ENCODE assay signal across 10 cellular contexts in genomic region chr10:70578371-70578947, GRCh38. TPM values are rescaled to one million over a fixed set of nuclear protein-coding genes. Genes with fewer than 3 reads are reported as not detected.
DNase-seq lines count a peak whose midpoint lies in the region; ATAC-seq and TF ChIP-seq lines count a peak whose summit lies in the region.
"Had no signal": no experiment of that assay in that cellular context is flagged by ENCODE, and none has a peak within 500 bp of the region (broad histone marks: within the 10 kb centered on the region; RNA-seq: fewer than 3 reads in every experiment).

No MANE protein-coding gene starts in this region.

- no peak overlapping the region for H2AFZ ChIP-seq in SK-N-SH (ENCODE audit: low read depth)

- H3K9me3 Mint-ChIP-seq in activated naive CD8-positive, alpha-beta T cell (ENCODE audit: low read depth), result no peaks in the 10 kb centered on the region
- no peaks in the 10 kb centered on the region for H3K9me3 Mint-ChIP-seq in type B pancreatic cell

- CTCF ChIA-PET in SK-N-SH (lab: Yijun Ruan, JAX), result interaction anchor here (0.7 kb wide), 1 partner anchor 156 kb away, joined by 3 read pairs; no protein-coding TSS in a partner anchor

- H3K27me3 ChIP-seq in SK-N-SH (ENCODE audit: insufficient read depth), result no peaks in the 10 kb centered on the region
- H3K27me3 ChIP-seq in esophagus squamous epithelium, result no peaks in the 10 kb centered on the region

- H3K79me2 ChIP-seq in SK-N-SH (ENCODE audit: insufficient read depth), result no peaks in the 10 kb centered on the region

- H4K20me1 ChIP-seq in SK-N-SH (ENCODE audit: insufficient read depth), result no peaks in the 10 kb centered on the region

- no peak for TF ChIP-seq POLR2A in esophagus squamous epithelium (IDR thresholded peaks at IDR 0.05)

- H3K36me3 Mint-ChIP-seq in activated naive CD8-positive, alpha-beta T cell, result no peaks in the 10 kb centered on the region
- no peaks in the 10 kb centered on the region for H3K36me3 Mint-ChIP-seq in type B pancreatic cell
- H3K36me3 Mint-ChIP-seq: brain had no signal

- WGBS in SK-N-SH (ENCODE audit: low lambda C conversion rate), result 41% methylated on average over 7 of the region's 7 CpGs
- 48 to 54% methylated on average over 7 of the region's 7 CpGs for WGBS in esophagus squamous epithelium, 2 donors

- H3K9me2 ChIP-seq in SK-N-SH, result no peaks in the 10 kb centered on the region

- H3K4me1 ChIP-seq in SK-N-SH (ENCODE audit: control insufficient read depth in 1 of 2, insufficient read depth in 2 of 2, low read depth in 1 of 2, low read length in 1 of 2), result peaks cover 0 to 22% of the 10 kb centered on the region in 2 experiments; a peak in 2 of 4 replicates
- H3K4me1 ChIP-seq in esophagus squamous epithelium, result peaks cover 17 to 44% (median 21%) of the 10 kb centered on the region in 3 donors

- H3K27me3 Mint-ChIP-seq in activated naive CD8-positive, alpha-beta T cell, result no peaks in the 10 kb centered on the region
- no peaks in the 10 kb centered on the region for H3K27me3 Mint-ChIP-seq in type B pancreatic cell

- H3K4me3 ChIP-seq in SK-N-SH (ENCODE audit: low read depth in 2 of 2, low read length in 1 of 2), result no peak overlapping the region
- no peak overlapping the region for H3K4me3 ChIP-seq in esophagus squamous epithelium

- DNase-seq in NCI-H2029 (lab: John Stamatoyannopoulos, UW), result peak; percentile 21
- no peak for DNase-seq in NCI-H2029 treated with DMSO at 0.1 percent for 48 hours (lab: John Stamatoyannopoulos, UW)
- DNase-seq in SK-N-SH, result no peak
- DNase-seq in renal cortical epithelial cell (ENCODE audit: low read depth), result peak; percentile 99
- DNase-seq in esophagus squamous epithelium (lab: John Stamatoyannopoulos, UW), result no peak
- no peak for DNase-seq in type B pancreatic cell (ENCODE audit: extremely low spot score, unreplicated experiment)

- no peak overlapping the region for H3K4me2 ChIP-seq in SK-N-SH

- H3K36me3 ChIP-seq in SK-N-SH (replicated peaks in 1 of 2; ENCODE audit: control insufficient read depth in 1 of 2, insufficient read depth in 2 of 2, low read length in 1 of 2) (no peaks in the 10 kb centered on the region), esophagus squamous epithelium (no peaks in the 10 kb centered on the region)

- no peaks in the 10 kb centered on the region for H3F3A ChIP-seq in SK-N-SH (replicated peaks; ENCODE audit: insufficient read depth)

- TF ChIP-seq CTCF in SK-N-SH (IDR thresholded peaks at IDR 0.05) (no peak), esophagus squamous epithelium (IDR thresholded peaks at IDR 0.05) (no peak), type B pancreatic cell (conservative IDR thresholded peaks at IDR 0.05) (no peak)

- TF ChIP-seq RAD21 in SK-N-SH (IDR thresholded peaks at IDR 0.05; ENCODE audit: low read length), result no peak

- H3K9ac ChIP-seq in SK-N-SH, result no peak overlapping the region

- H3K9me3 ChIP-seq in SK-N-SH (no peaks in the 10 kb centered on the region), esophagus squamous epithelium (no peaks in the 10 kb centered on the region)

- peak overlapping the region; percentile 76 for H3K4me3 Mint-ChIP-seq in activated naive CD8-positive, alpha-beta T cell
- H3K4me3 Mint-ChIP-seq in type B pancreatic cell, result no peak overlapping the region
- H3K4me3 Mint-ChIP-seq: brain had no signal

- H3K27ac ChIP-seq in SK-N-SH (ENCODE audit: low read depth in 2 of 2, low read length in 1 of 2), result no peak overlapping the region
- H3K27ac ChIP-seq in esophagus squamous epithelium, result no peak overlapping the region
- H3K27ac ChIP-seq: 22Rv1 had no signal

- peaks cover 46% of the 10 kb centered on the region for H3K4me1 Mint-ChIP-seq in activated naive CD8-positive, alpha-beta T cell (ENCODE audit: low read depth)
- peaks cover 6% of the 10 kb centered on the region for H3K4me1 Mint-ChIP-seq in type B pancreatic cell (ENCODE audit: unreplicated experiment)

- POLR2A ChIA-PET in SK-N-SH (lab: Yijun Ruan, JAX), result no interaction called here

- H3K27ac Mint-ChIP-seq in activated naive CD8-positive, alpha-beta T cell, result peak overlapping the region; percentile 90
- no peak overlapping the region for H3K27ac Mint-ChIP-seq in type B pancreatic cell

- intact Hi-C loops in esophagus squamous epithelium (cut with DNase I), result no loop called here

- TF ChIP-seq EP300 in SK-N-SH (IDR thresholded peaks at IDR 0.05; ENCODE audit: borderline replicate concordance in 1 of 2, low read depth in 1 of 2, low read length in 1 of 2), result 0 out of 4 replicates have a peak, but pooled peaks of 1 of the 2 experiments have one; percentile 15

- peak; percentile 50 for ATAC-seq in HG03175 (IDR thresholded peaks at IDR 0.05; ENCODE audit: unreplicated experiment)

TF ChIP-seq in SK-N-SH, 30 proteins besides CTCF, POLR2A, EP300 and RAD21 (continues in another document):
- TF ChIP-seq JUND (IDR thresholded peaks at IDR 0.05) (0 out of 2 replicates have a peak, but pooled peaks have one; percentile 4), RCOR1 (IDR thresholded peaks at IDR 0.05; ENCODE audit: low read length) (no peak), MAX (IDR thresholded peaks at IDR 0.05; ENCODE audit: low read depth) (no peak), MXI1 (IDR thresholded peaks at IDR 0.05; ENCODE audit: low read depth, low read length) (no peak), SIN3A (IDR thresholded peaks at IDR 0.05; ENCODE audit: borderline replicate concordance, low read depth, low read length) (no peak), GATA2 (CRISPR knock-in tag; IDR thresholded peaks at IDR 0.05) (no peak), ZBTB33 (IDR thresholded peaks at IDR 0.05; ENCODE audit: borderline replicate concordance, low read depth) (no peak), YY1 (IDR thresholded peaks at IDR 0.05; ENCODE audit: low read depth) (no peak), FOXM1 (IDR thresholded peaks at IDR 0.05; ENCODE audit: low read depth) (no peak), FOSL2 (IDR thresholded peaks at IDR 0.05; ENCODE audit: borderline replicate concordance, low read depth) (no peak), TEAD4 (IDR thresholded peaks at IDR 0.05; ENCODE audit: borderline replicate concordance, insufficient read depth) (no peak)
- TF ChIP-seq, protein P1, sequence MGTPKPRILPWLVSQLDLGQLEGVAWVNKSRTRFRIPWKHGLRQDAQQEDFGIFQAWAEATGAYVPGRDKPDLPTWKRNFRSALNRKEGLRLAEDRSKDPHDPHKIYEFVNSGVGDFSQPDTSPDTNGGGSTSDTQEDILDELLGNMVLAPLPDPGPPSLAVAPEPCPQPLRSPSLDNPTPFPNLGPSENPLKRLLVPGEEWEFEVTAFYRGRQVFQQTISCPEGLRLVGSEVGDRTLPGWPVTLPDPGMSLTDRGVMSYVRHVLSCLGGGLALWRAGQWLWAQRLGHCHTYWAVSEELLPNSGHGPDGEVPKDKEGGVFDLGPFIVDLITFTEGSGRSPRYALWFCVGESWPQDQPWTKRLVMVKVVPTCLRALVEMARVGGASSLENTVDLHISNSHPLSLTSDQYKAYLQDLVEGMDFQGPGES (IDR thresholded peaks at IDR 0.05; ENCODE audit: low read depth, low read length), result no peak
- TF ChIP-seq, protein P2, sequence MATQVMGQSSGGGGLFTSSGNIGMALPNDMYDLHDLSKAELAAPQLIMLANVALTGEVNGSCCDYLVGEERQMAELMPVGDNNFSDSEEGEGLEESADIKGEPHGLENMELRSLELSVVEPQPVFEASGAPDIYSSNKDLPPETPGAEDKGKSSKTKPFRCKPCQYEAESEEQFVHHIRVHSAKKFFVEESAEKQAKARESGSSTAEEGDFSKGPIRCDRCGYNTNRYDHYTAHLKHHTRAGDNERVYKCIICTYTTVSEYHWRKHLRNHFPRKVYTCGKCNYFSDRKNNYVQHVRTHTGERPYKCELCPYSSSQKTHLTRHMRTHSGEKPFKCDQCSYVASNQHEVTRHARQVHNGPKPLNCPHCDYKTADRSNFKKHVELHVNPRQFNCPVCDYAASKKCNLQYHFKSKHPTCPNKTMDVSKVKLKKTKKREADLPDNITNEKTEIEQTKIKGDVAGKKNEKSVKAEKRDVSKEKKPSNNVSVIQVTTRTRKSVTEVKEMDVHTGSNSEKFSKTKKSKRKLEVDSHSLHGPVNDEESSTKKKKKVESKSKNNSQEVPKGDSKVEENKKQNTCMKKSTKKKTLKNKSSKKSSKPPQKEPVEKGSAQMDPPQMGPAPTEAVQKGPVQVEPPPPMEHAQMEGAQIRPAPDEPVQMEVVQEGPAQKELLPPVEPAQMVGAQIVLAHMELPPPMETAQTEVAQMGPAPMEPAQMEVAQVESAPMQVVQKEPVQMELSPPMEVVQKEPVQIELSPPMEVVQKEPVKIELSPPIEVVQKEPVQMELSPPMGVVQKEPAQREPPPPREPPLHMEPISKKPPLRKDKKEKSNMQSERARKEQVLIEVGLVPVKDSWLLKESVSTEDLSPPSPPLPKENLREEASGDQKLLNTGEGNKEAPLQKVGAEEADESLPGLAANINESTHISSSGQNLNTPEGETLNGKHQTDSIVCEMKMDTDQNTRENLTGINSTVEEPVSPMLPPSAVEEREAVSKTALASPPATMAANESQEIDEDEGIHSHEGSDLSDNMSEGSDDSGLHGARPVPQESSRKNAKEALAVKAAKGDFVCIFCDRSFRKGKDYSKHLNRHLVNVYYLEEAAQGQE (IDR thresholded peaks at IDR 0.05; ENCODE audit: low read depth, low read length), result no peak

RNA-seq across cellular contexts. Expression of gene PRF1, which starts 24.1 kb away (rescaled TPM):
- not detected in 2 replicates for polyA plus RNA-seq in SK-N-SH (2012; rRNA removed)
- polyA plus RNA-seq in SK-N-SH (2012; cell fraction: cytosol; rRNA removed), result not detected in 2 replicates
- polyA plus RNA-seq in SK-N-SH (2012; cell fraction: nucleus; rRNA removed), result not detected in 2 replicates
- not detected in 2 replicates for total RNA-seq in renal cortical epithelial cell
- total RNA-seq in esophagus squamous epithelium, result 1 to 10 TPM in 3 of 4 donors, under 1 TPM in 1; 0.26 to 7.3 (median 6.5) TPM
- total RNA-seq in type B pancreatic cell (ENCODE audit: low replicate concordance), result not detected in 2 replicates

Comparison
In these comparisons a context has a peak if more than half of its experiments do, and no peak if none do; other contexts are left out.
1. DNase-seq: peak in NCI-H2029 (single experiment) and renal cortical epithelial cell (single experiment); none in NCI-H2029 treated with DMSO at 0.1 percent for 48 hours (single experiment), SK-N-SH (single experiment), esophagus squamous epithelium (single experiment) and type B pancreatic cell (single experiment).